ENCODE assay signal across 9 cellular contexts in genomic region chr21:36989199-36989698, GRCh38. TPM values are rescaled to one million over a fixed set of nuclear protein-coding genes. Genes with fewer than 3 reads are reported as not detected.
A peak's percentile ranks its signal among the peaks of the same experiment; 100 is the strongest.
DNase-seq lines count a peak whose midpoint lies in the region; ATAC-seq, FAIRE-seq and TF ChIP-seq lines count a peak whose summit lies in the region.
"Not testable (repeated sequence)": the region's sequence is repeated elsewhere in the genome, so short reads cannot be mapped to it uniquely, and the experiment has no call there.
"Had no signal": no experiment of that assay in that cellular context is flagged by ENCODE, and none has a peak within 500 bp of the region (broad histone marks: within the 10 kb centered on the region; RNA-seq: fewer than 3 reads in every experiment).

No MANE protein-coding gene starts in this region.

- TF ChIP-seq EP300 in suprapubic skin (IDR thresholded peaks at IDR 0.05): peak; percentile 28

- WGBS in IMR-90 (ENCODE audit: extremely low coverage in 2 of 2, insufficient read length in 1 of 2), 2 experiments: 51% methylated on average over 8 of the region's 22 CpGs; no CpG with 5 or more reads in 1 of the 2 experiments
- no CpG with 5 or more reads among the region's 22 CpGs for WGBS in neuronal stem cell (ENCODE audit: extremely low coverage in 2 of 2, insufficient read length in 2 of 2, insufficient replicate concordance in 1 of 2), 2 donors
- WGBS in suprapubic skin: 39% methylated on average over 21 of the region's 22 CpGs

- peak overlapping the region; percentile 80; the same call in 1 of the 2 replicates for H3K4ac ChIP-seq in IMR-90 (ENCODE audit: low read depth, low read length)
- not testable (repeated sequence) for H3K4ac ChIP-seq in neuronal stem cell (ENCODE audit: low read length)

- not testable (repeated sequence) for H3K36me3 Mint-ChIP-seq in T-helper 1 cell treated with Interleukin-12 subunit alpha and Interleukin-12 subunit beta and Interleukin-4 antibody, amounts not matched to agents 30 μg/mL and 1 μg/mL, for 36 hours (ENCODE audit: low read depth)

- H3K4me3 ChIP-seq in IMR-90 (ENCODE audit: insufficient read depth, low read depth, low read length) (peak overlapping the region; percentile 44), ascending aorta (peak overlapping the region; percentile 61 to 80), epithelial cell of esophagus (ENCODE audit: low read length) (peak overlapping the region; percentile 52), kidney (ENCODE audit: low read length in 2 of 2) (peak overlapping the region; percentile 35 to 63), neuronal stem cell (ENCODE audit: low read length in 2 of 2) (peak overlapping the region; percentile 55 to 65), suprapubic skin (peak overlapping the region; percentile 63)

- H3K27me3 ChIP-seq in IMR-90 (ENCODE audit: control insufficient read depth, insufficient read depth, low read length); ascending aorta; neuronal stem cell (ENCODE audit: control insufficient read depth in 3 of 3, insufficient read depth in 3 of 3, low read depth in 1 of 3, low read length in 3 of 3); suprapubic skin: not testable (repeated sequence)

- not testable (repeated sequence) for FAIRE-seq in kidney (lab: Jason Lieb, UNC)

- H2BK15ac ChIP-seq in IMR-90 (ENCODE audit: low read depth, low read length): 0 out of 3 replicates have a peak overlapping the region, but pooled peaks have one; percentile 23
- not testable (repeated sequence) for H2BK15ac ChIP-seq in neuronal stem cell (ENCODE audit: low read length)

- intact Hi-C loops in IMR-90 (cut with micrococcal nuclease) (loop anchor here (2.0 kb wide), 1 partner anchor 84 kb away; the partner anchor contains the start of genes PIGP and TTC3), ascending aorta (cut with DNase I) (loop anchor here (1.0 to 10.0 kb wide), 3 partner anchors 8 to 834 kb away; partner anchors contain the start of genes DOP1B and HLCS)
- intact Hi-C loops in kidney (cut with DNase I): not testable (repeated sequence)

- peak overlapping the region; percentile 84; the same call in 1 of the 2 replicates for H2BK120ac ChIP-seq in IMR-90 (ENCODE audit: low read depth, low read length)
- H2BK120ac ChIP-seq in neuronal stem cell (ENCODE audit: low read depth, low read length): not testable (repeated sequence)

- H3K36me3 ChIP-seq in IMR-90 (ENCODE audit: control insufficient read depth, insufficient read depth, low read length); ascending aorta; kidney (ENCODE audit: control insufficient read depth in 1 of 2, insufficient read depth in 2 of 2, low read length in 2 of 2); neuronal stem cell (replicated peaks in 1 of 2; ENCODE audit: control insufficient read depth in 2 of 2, insufficient read depth in 2 of 2, low read length in 2 of 2); suprapubic skin: not testable (repeated sequence)

- H3K18ac ChIP-seq in IMR-90 (ENCODE audit: low read depth, low read length) (peak overlapping the region; percentile 3; the same call in 1 of the 2 replicates), neuronal stem cell (ENCODE audit: low read length) (peak overlapping the region; percentile 89)

- peak overlapping the region; percentile 82 for H3K27ac ChIP-seq in C4-2B
- H3K27ac ChIP-seq in IMR-90 (ENCODE audit: insufficient read depth, low read length): peak overlapping the region; percentile 76
- peak overlapping the region; percentile 93 for H3K27ac ChIP-seq in ascending aorta
- peak overlapping the region; percentile 54 to 85 for H3K27ac ChIP-seq in kidney (ENCODE audit: low read depth in 2 of 2, low read length in 2 of 2)
- peak overlapping the region; percentile 89 for H3K27ac ChIP-seq in neuronal stem cell (replicated peaks; ENCODE audit: low read length)
- H3K27ac ChIP-seq in suprapubic skin: peak overlapping the region; percentile 93

- H3K9me3 Mint-ChIP-seq in T-helper 1 cell treated with Interleukin-12 subunit alpha and Interleukin-12 subunit beta and Interleukin-4 antibody, amounts not matched to agents 30 μg/mL and 1 μg/mL, for 36 hours: not testable (repeated sequence)

- not testable (repeated sequence) for H2BK20ac ChIP-seq in IMR-90 (ENCODE audit: low read depth, low read length)

- H3K9me1 ChIP-seq in IMR-90 (ENCODE audit: insufficient read depth, low read length): not testable (repeated sequence)

- H4K91ac ChIP-seq in IMR-90 (ENCODE audit: insufficient read depth, low read depth, low read length): peak overlapping the region; percentile 63; the same call in 1 of the 2 replicates
- not testable (repeated sequence) for H4K91ac ChIP-seq in neuronal stem cell (ENCODE audit: low read depth, low read length, poor library complexity)

- peak overlapping the region; percentile 65 for H2BK5ac ChIP-seq in IMR-90 (ENCODE audit: low read depth, low read length, poor library complexity, severe bottlenecking)
- not testable (repeated sequence) for H2BK5ac ChIP-seq in neuronal stem cell (ENCODE audit: low read length)

- H2AFZ ChIP-seq in IMR-90 (replicated peaks; ENCODE audit: low read length, poor library complexity) (peak overlapping the region; percentile 98), neuronal stem cell (ENCODE audit: low read length) (peak overlapping the region; percentile 91)

- not testable (repeated sequence) for ATAC-seq in IMR-90 (ENCODE audit: low read depth)

- not testable (repeated sequence) for H3K79me1 ChIP-seq in IMR-90 (ENCODE audit: low read depth in 1 of 2, low read length in 2 of 2); neuronal stem cell (ENCODE audit: low read depth, low read length)

- DNase-seq in IMR-90; ascending aorta (ENCODE audit: low spot score in 2 of 2); epithelial cell of esophagus (ENCODE audit: low read depth); kidney; neuronal stem cell (ENCODE audit: low spot score): not testable (repeated sequence)
- peak in 1 of 2 donors; percentile 85 for DNase-seq in suprapubic skin (ENCODE audit: low spot score in 2 of 2)

- not testable (repeated sequence) for H3K27me3 Mint-ChIP-seq in T-helper 1 cell treated with Interleukin-12 subunit alpha and Interleukin-12 subunit beta and Interleukin-4 antibody, amounts not matched to agents 30 μg/mL and 1 μg/mL, for 36 hours (ENCODE audit: low read depth)

- peak overlapping the region; percentile 82 for H3K4me3 Mint-ChIP-seq in T-helper 1 cell treated with Interleukin-12 subunit alpha and Interleukin-12 subunit beta and Interleukin-4 antibody, amounts not matched to agents 30 μg/mL and 1 μg/mL, for 36 hours

- not testable (repeated sequence) for H4K20me1 ChIP-seq in IMR-90 (ENCODE audit: insufficient read depth, low read length)

- not testable (repeated sequence) for TF ChIP-seq POLR2A in IMR-90 (IDR thresholded peaks at IDR 0.05; ENCODE audit: low read depth, low read length); suprapubic skin (IDR thresholded peaks at IDR 0.05)

- CTCF ChIA-PET in IMR-90 (lab: Yijun Ruan, JAX): interaction anchor here (0.6 to 1.0 kb wide), 8 partner anchors 10 to 350 kb away, joined by 3 to 7 read pairs (median 3); no protein-coding TSS in a partner anchor

- not testable (repeated sequence) for BruUV-seq in IMR-90 (replicated peaks; lab: Mats Ljungman, UMichigan)

- H3K27ac Mint-ChIP-seq in T-helper 1 cell treated with Interleukin-12 subunit alpha and Interleukin-12 subunit beta and Interleukin-4 antibody, amounts not matched to agents 30 μg/mL and 1 μg/mL, for 36 hours: peak overlapping the region; percentile 93

- not testable (repeated sequence) for H2BK12ac ChIP-seq in neuronal stem cell (ENCODE audit: low read length)

- dilution Hi-C loops in IMR-90 (cut with HindIII; ENCODE audit: low sequenced_read_pairs, unreplicated experiment): not testable (repeated sequence)

- not testable (repeated sequence) for TF ChIP-seq CTCF in C4-2B (conservative IDR thresholded peaks at IDR 0.05); IMR-90 (conservative IDR thresholded peaks at IDR 0.05; ENCODE audit: low read depth, low read length); ascending aorta (IDR thresholded peaks at IDR 0.05); epithelial cell of esophagus (IDR thresholded peaks at IDR 0.05; ENCODE audit: insufficient read depth, low read depth, low read length, missing control alignments); kidney (IDR thresholded peaks at IDR 0.05; ENCODE audit: borderline replicate concordance, extremely low read depth, insufficient read depth); suprapubic skin (IDR thresholded peaks at IDR 0.05)

- H3K56ac ChIP-seq in IMR-90 (ENCODE audit: extremely low read depth, insufficient read depth, low read length): peak overlapping the region; percentile 69; the same call in 1 of the 2 replicates

- H3K23ac ChIP-seq in IMR-90 (ENCODE audit: low read depth, low read length): not testable (repeated sequence)
- peak overlapping the region; percentile 97 for H3K23ac ChIP-seq in neuronal stem cell (ENCODE audit: low read depth, low read length, poor library complexity)

- not testable (repeated sequence) for TF ChIP-seq RAD21 in IMR-90 (IDR thresholded peaks at IDR 0.05; ENCODE audit: low read length)

- H3K4me2 ChIP-seq in IMR-90 (ENCODE audit: low read depth, low read length) (peak overlapping the region; percentile 52), neuronal stem cell (ENCODE audit: insufficient read depth, low read length, poor library complexity, severe bottlenecking) (peak overlapping the region; percentile 56)

- H3K4me1 ChIP-seq in IMR-90 (ENCODE audit: control insufficient read depth, insufficient read depth, low read length); ascending aorta; kidney (ENCODE audit: control insufficient read depth in 1 of 2, insufficient read depth in 1 of 2, low read depth in 1 of 2, low read length in 2 of 2); neuronal stem cell (ENCODE audit: control insufficient read depth in 2 of 2, insufficient read depth in 1 of 2, low read depth in 1 of 2, low read length in 2 of 2); suprapubic skin: not testable (repeated sequence)

- not testable (repeated sequence) for H3K9me3 ChIP-seq in IMR-90 (ENCODE audit: control insufficient read depth, insufficient read depth, low read length); ascending aorta; kidney (ENCODE audit: control insufficient read depth in 1 of 2, low read length in 2 of 2); neuronal stem cell (replicated peaks in 1 of 2; ENCODE audit: control insufficient read depth in 2 of 2, insufficient read depth in 1 of 2, low read depth in 1 of 2, low read length in 2 of 2); suprapubic skin

- H4K5ac ChIP-seq in IMR-90 (ENCODE audit: low read depth, low read length): peak overlapping the region; percentile 62

- in situ Hi-C loops in IMR-90 (cut with MboI; ENCODE audit: low sequenced_read_pairs): not testable (repeated sequence)

- peak overlapping the region; percentile 77 for H3K9ac ChIP-seq in IMR-90 (ENCODE audit: low read depth, low read length)
- H3K9ac ChIP-seq in kidney (ENCODE audit: low read length in 2 of 2): peak overlapping the region in 1 of 2 donors; percentile 58
- not testable (repeated sequence) for H3K9ac ChIP-seq in neuronal stem cell (ENCODE audit: low read depth, low read length, poor library complexity)

- peaks cover 38% of the 10 kb centered on the region for H3K4me1 Mint-ChIP-seq in T-helper 1 cell treated with Interleukin-12 subunit alpha and Interleukin-12 subunit beta and Interleukin-4 antibody, amounts not matched to agents 30 μg/mL and 1 μg/mL, for 36 hours (ENCODE audit: low read depth)

- H2AK9ac ChIP-seq in IMR-90 (replicated peaks; ENCODE audit: low read depth, low read length, poor library complexity): peak overlapping the region; percentile 44

- H3K14ac ChIP-seq in IMR-90 (replicated peaks; ENCODE audit: low read depth, low read length): peak overlapping the region; percentile 77; the same call in 1 of the 2 replicates
- H3K14ac ChIP-seq in neuronal stem cell (ENCODE audit: low read length): not testable (repeated sequence)

- peak overlapping the region; percentile 36; the same call in 1 of the 2 replicates for H2AK5ac ChIP-seq in IMR-90 (ENCODE audit: low read depth, low read length)
- H2AK5ac ChIP-seq in neuronal stem cell (ENCODE audit: low read depth, low read length): not testable (repeated sequence)

- POLR2A ChIA-PET in IMR-90 (lab: Charles Lee; ENCODE audit: unreplicated experiment): not testable (repeated sequence)

- H4K8ac ChIP-seq in IMR-90 (ENCODE audit: low read depth in 2 of 2, low read length in 2 of 2): peak overlapping the region; percentile 91 to 100
- H4K8ac ChIP-seq in neuronal stem cell (ENCODE audit: low read depth, low read length): not testable (repeated sequence)

RNA-seq across cellular contexts. Expression of gene RIPPLY3, which starts 17.3 kb away (rescaled TPM):
- total RNA-seq in IMR-90 (2012; rRNA removed) (not detected in 2 replicates), ascending aorta (not detected), kidney (0.31 TPM), suprapubic skin (under 1 TPM in 1 of 4 donors, not detected in 3; 0.21 TPM)
- polyA plus RNA-seq in IMR-90 (2012; rRNA removed) (0.07 and 0.10 TPM in 2 replicates), kidney (ENCODE audit: insufficient read depth, low read depth, low replicate concordance) (0.26 TPM)
- polyA plus RNA-seq in IMR-90 (2012; cell fraction: cytosol; rRNA removed): 0.03 and 0.05 TPM in 2 replicates
- 0.04 TPM in 1 of 2 replicates, not detected in the other for polyA plus RNA-seq in IMR-90 (2012; cell fraction: nucleus; rRNA removed; ENCODE audit: low replicate concordance)
- 4.6 TPM for polyA plus RNA-seq in neuronal stem cell (2013, experiment 1 of 2)
- 4.4 TPM for polyA plus RNA-seq in neuronal stem cell (2013, experiment 2 of 2)
- total RNA-seq: occipital lobe had no signal

RNA-seq across cellular contexts. Expression of gene HLCS, which starts 22.8 kb away (rescaled TPM):
- total RNA-seq in IMR-90 (2012; rRNA removed) (18.1 and 21.0 TPM in 2 replicates), ascending aorta (10.7 TPM), kidney (29.6 TPM), suprapubic skin (10 to 100 TPM in 2 of 4 donors, 1 to 10 TPM in 2; 8.4 to 16.1 (median 11.5) TPM)
- polyA plus RNA-seq in IMR-90 (2012; rRNA removed) (8.6 and 10.6 TPM in 2 replicates), kidney (ENCODE audit: insufficient read depth, low read depth, low replicate concordance) (4.5 TPM)
- polyA plus RNA-seq in IMR-90 (2012; cell fraction: cytosol; rRNA removed): 4.1 and 5.8 TPM in 2 replicates
- 4.2 and 15.2 TPM in 2 replicates for polyA plus RNA-seq in IMR-90 (2012; cell fraction: nucleus; rRNA removed; ENCODE audit: low replicate concordance)
- 11.5 TPM for polyA plus RNA-seq in neuronal stem cell (2013, experiment 1 of 2)
- polyA plus RNA-seq in neuronal stem cell (2013, experiment 2 of 2): 11.3 TPM
